Comparison of ENCODE assay signal across 10 cellular contexts in the genomic region with DNA sequence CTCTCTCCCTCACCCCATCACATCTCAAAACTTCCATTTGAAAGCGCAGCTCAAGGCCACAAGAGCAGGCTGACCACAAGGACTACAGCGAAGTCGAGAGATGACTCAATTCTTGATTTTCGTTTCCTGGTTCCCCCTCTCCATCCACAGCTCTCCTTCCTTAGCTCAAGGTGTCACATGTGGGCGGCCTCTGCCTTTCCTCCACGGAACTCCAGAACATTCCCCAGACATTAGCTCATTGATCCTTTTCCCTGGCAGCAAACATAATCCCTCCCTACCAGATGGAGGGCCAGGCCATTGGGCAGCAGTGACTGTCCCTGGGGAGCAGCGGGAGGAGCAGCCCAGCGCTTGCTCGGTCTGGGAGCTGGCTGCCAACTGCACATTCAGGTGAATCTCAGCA. TPM values are rescaled to one million over a fixed set of nuclear protein-coding genes. Genes with fewer than 3 reads are reported as not detected.
DNase-seq lines count a peak whose midpoint lies in the region; ATAC-seq and TF ChIP-seq lines count a peak whose summit lies in the region.
"Had no signal": no experiment of that assay in that cellular context is flagged by ENCODE, and none has a peak within 500 bp of the region (broad histone marks: within the 10 kb centered on the region; RNA-seq: fewer than 3 reads in every experiment).

No MANE protein-coding gene starts in this region.

- peaks cover 0 to 10% (median 3%) of the 10 kb centered on the region in 8 donors for H3K9me3 Mint-ChIP-seq in CD4-positive, alpha-beta memory T cell

- CTCF ChIA-PET in CD4-positive, alpha-beta memory T cell (lab: Charles Lee; ENCODE audit: partially characterized antibody), result no interaction called here

- no peak overlapping the region for H3K9ac ChIP-seq in adipocyte (ENCODE audit: low read length)

- H3K4me1 ChIP-seq in right atrium auricular region, result peaks cover 0 to 30% of the 10 kb centered on the region in 2 donors
- peaks cover 43% of the 10 kb centered on the region for H3K4me1 ChIP-seq in adipocyte (ENCODE audit: control insufficient read depth, insufficient read depth, low read length)
- H3K4me1 ChIP-seq in aorta (ENCODE audit: control insufficient read depth in 1 of 2, insufficient read depth in 2 of 2, low read length in 2 of 2), result peaks cover 5 to 22% of the 10 kb centered on the region in 2 donors
- H3K4me1 ChIP-seq in CD4-positive, alpha-beta memory T cell (ENCODE audit: insufficient read depth, low read length), result no peaks in the 10 kb centered on the region

- H3K27ac ChIP-seq in right atrium auricular region, result no peak overlapping the region
- peak overlapping the region; percentile 64 to 70 for H3K27ac ChIP-seq in aorta (ENCODE audit: low read depth in 1 of 2, low read length in 2 of 2)
- H3K27ac ChIP-seq in CD4-positive, alpha-beta memory T cell (ENCODE audit: low read depth, low read length), result no peak overlapping the region
- H3K27ac ChIP-seq: 22Rv1 had no signal

- H3K27me3 ChIP-seq in right atrium auricular region (no peaks in the 10 kb centered on the region), adipocyte (replicated peaks; ENCODE audit: control insufficient read depth, insufficient read depth, low read length) (no peaks in the 10 kb centered on the region), aorta (ENCODE audit: control insufficient read depth in 1 of 2, insufficient read depth in 2 of 2, low read length in 1 of 2) (no peaks in the 10 kb centered on the region)
- H3K27me3 ChIP-seq in CD4-positive, alpha-beta memory T cell (ENCODE audit: insufficient read depth, low read length), result no peaks in the 10 kb centered on the region

- no peak overlapping the region for H3K4me3 Mint-ChIP-seq in CD4-positive, alpha-beta memory T cell
- H3K4me3 Mint-ChIP-seq: activated naive CD4-positive, alpha-beta T cell treated with anti-CD3 and anti-CD28 coated beads, Interleukin-2, amount 50 U/mL, for 24 hours had no signal

- H3K27ac Mint-ChIP-seq in CD4-positive, alpha-beta memory T cell, result no peak overlapping the region
- H3K27ac Mint-ChIP-seq: activated naive CD4-positive, alpha-beta T cell treated with anti-CD3 and anti-CD28 coated beads, Interleukin-2, amount 50 U/mL, for 24 hours had no signal

- H3K9me3 ChIP-seq in right atrium auricular region (no peaks in the 10 kb centered on the region), adipocyte (ENCODE audit: control insufficient read depth, low read length) (no peaks in the 10 kb centered on the region), aorta (ENCODE audit: control insufficient read depth, low read length) (no peaks in the 10 kb centered on the region)
- no peaks in the 10 kb centered on the region for H3K9me3 ChIP-seq in CD4-positive, alpha-beta memory T cell (ENCODE audit: control insufficient read depth in 1 of 2, low read length in 2 of 2)

- no peaks in the 10 kb centered on the region for H3K36me3 ChIP-seq in right atrium auricular region
- no peaks in the 10 kb centered on the region for H3K36me3 ChIP-seq in adipocyte (ENCODE audit: control insufficient read depth, insufficient read depth, low read length, severe bottlenecking)
- no peaks in the 10 kb centered on the region for H3K36me3 ChIP-seq in aorta (ENCODE audit: control insufficient read depth in 1 of 2, insufficient read depth in 2 of 2, low read length in 1 of 2)
- no peaks in the 10 kb centered on the region for H3K36me3 ChIP-seq in CD4-positive, alpha-beta memory T cell (ENCODE audit: insufficient read depth, low read length)

- H3K4me1 Mint-ChIP-seq in CD4-positive, alpha-beta memory T cell, result no peaks in the 10 kb centered on the region
- H3K4me1 Mint-ChIP-seq: activated naive CD4-positive, alpha-beta T cell treated with anti-CD3 and anti-CD28 coated beads, Interleukin-2, amount 50 U/mL, for 24 hours had no signal

- 6 to 10% methylated on average over 9 of the region's 9 CpGs for WGBS in aorta, 2 donors

- no peak for TF ChIP-seq CTCF in right atrium auricular region (IDR thresholded peaks at IDR 0.05)

- peaks cover 2 to 5% of the 10 kb centered on the region in 2 donors for H3K27me3 Mint-ChIP-seq in CD4-positive, alpha-beta memory T cell

- intact Hi-C loops in Right ventricle myocardium inferior (cut with DNase I), result loop anchor here (10.0 kb wide), 1 partner anchor 108 kb away; no protein-coding TSS in a partner anchor
- intact Hi-C loops in aorta (cut with DNase I), result loop anchor here (5.0 kb wide), 2 partner anchors 56 to 124 kb away; a partner anchor contains a TSS
- intact Hi-C loops in CD4-positive, alpha-beta memory T cell (cut with micrococcal nuclease), result no loop called here

- POLR2A ChIA-PET in CD4-positive, alpha-beta memory T cell (lab: Charles Lee; ENCODE audit: partially characterized antibody), result no interaction called here

- ATAC-seq in Right ventricle myocardium inferior (no peak), HG03095 (IDR thresholded peaks at IDR 0.05; ENCODE audit: unreplicated experiment) (peak; percentile 98), aorta (ENCODE audit: low FRiP score) (peak; percentile 62)

- H3K36me3 Mint-ChIP-seq in CD4-positive, alpha-beta memory T cell, result peaks cover 0 to 2% of the 10 kb centered on the region in 2 donors
- H3K36me3 Mint-ChIP-seq: activated naive CD4-positive, alpha-beta T cell treated with anti-CD3 and anti-CD28 coated beads, Interleukin-2, amount 50 U/mL, for 24 hours had no signal

- H3K4me3 ChIP-seq in right atrium auricular region, result no peak overlapping the region
- H3K4me3 ChIP-seq in adipocyte (ENCODE audit: low read length), result no peak overlapping the region
- H3K4me3 ChIP-seq in aorta (ENCODE audit: low read length in 2 of 2), result no peak overlapping the region
- H3K4me3 ChIP-seq in CD4-positive, alpha-beta memory T cell (ENCODE audit: low read length in 2 of 2), result no peak overlapping the region

- DNase-seq in Right ventricle myocardium inferior (ENCODE audit: missing footprints) (peak; percentile 65), right atrium auricular region (ENCODE audit: low spot score) (no peak), adipocyte (ENCODE audit: low read depth) (peak; percentile 50), aorta (peak; percentile 76 to 85), GOT3 (lab: John Stamatoyannopoulos, UW) (no peak), T-helper 2 cell (no peak)
- no peak for DNase-seq in CD4-positive, alpha-beta memory T cell

RNA-seq across cellular contexts. Expression of a gene that starts 56.3 kb away (rescaled TPM):
- total RNA-seq in Right ventricle myocardium inferior (11.4 TPM), right atrium auricular region (1 to 10 TPM; 6.7 to 7.0 TPM), aorta (10 to 100 TPM; 31.3 to 43.4 TPM)
- 10 to 100 TPM; 10.6 to 15.7 TPM for polyA plus RNA-seq in aorta
- under 1 TPM; 0.14 to 0.44 TPM for total RNA-seq in CD4-positive, alpha-beta memory T cell
- polyA plus RNA-seq in CD4-positive, alpha-beta memory T cell, result under 1 TPM in 1 of 2 donors, not detected in 1; 0.11 TPM

Comparison
In these comparisons a context has a peak if more than half of its experiments do, and no peak if none do; other contexts are left out.
1. DNase-seq: peak in Right ventricle myocardium inferior (single experiment), adipocyte (single experiment) and aorta (2 of 2); none in right atrium auricular region (single experiment), CD4-positive, alpha-beta memory T cell (0 of 5), GOT3 (single experiment) and T-helper 2 cell (0 of 5).
2. H3K27ac ChIP-seq: peak in aorta (2 of 2); none in right atrium auricular region (0 of 2) and CD4-positive, alpha-beta memory T cell (single experiment).